13 cellular contexts compared by ENCODE assay signal in genomic region chr9:37425298-37425752, GRCh38. TPM values are rescaled to one million over a fixed set of nuclear protein-coding genes. Genes with fewer than 3 reads are reported as not detected.
DNase-seq lines count a peak whose midpoint lies in the region; ATAC-seq and TF ChIP-seq lines count a peak whose summit lies in the region.
"Had no signal": no experiment of that assay in that cellular context is flagged by ENCODE, and none has a peak within 500 bp of the region (broad histone marks: within the 10 kb centered on the region; RNA-seq: fewer than 3 reads in every experiment).

No MANE protein-coding gene starts in this region.

- H3K4me1 Mint-ChIP-seq in nephron, result peaks cover 18% of the 10 kb centered on the region

- DNase-seq in MG63 (peak; percentile 73), astrocyte of the cerebellum (ENCODE audit: low read depth) (peak; percentile 45), NCI-H1417 treated with DMSO at 0.1 percent for 48 hours (lab: John Stamatoyannopoulos, UW) (no peak), DMS 273 (lab: John Stamatoyannopoulos, UW; ENCODE audit: unreplicated experiment) (no peak), mucosa of descending colon (no peak), PC-3 (no peak)
- DNase-seq: activated gamma-delta T cell treated with Interleukin-2 at 50 U/mL for 16 hours; effector CD8-positive, alpha-beta T cell; heart left ventricle; kidney glomerular epithelial cell had no signal

- H3K9me2 ChIP-seq in PC-3 (replicated peaks; ENCODE audit: low read length), result no peaks in the 10 kb centered on the region

- POLR2A ChIA-PET in PC-3 (lab: Charles Lee; ENCODE audit: unreplicated experiment), result no interaction called here

- no peaks in the 10 kb centered on the region for H3K9me3 Mint-ChIP-seq in nephron

- H3F3A ChIP-seq in PC-3 (ENCODE audit: low read length, unreplicated experiment), result no peaks in the 10 kb centered on the region

- no peak overlapping the region for H3K4me3 ChIP-seq in BLaER1 treated with 17β-estradiol and CSF1 and Interleukin-3, amounts not matched to agents 10 nM and 100 nM
- H3K4me3 ChIP-seq in MG63, result no peak overlapping the region
- H3K4me3 ChIP-seq in astrocyte of the cerebellum (ENCODE audit: low read depth, low read length), result no peak overlapping the region
- no peak overlapping the region for H3K4me3 ChIP-seq in mucosa of descending colon
- no peak overlapping the region for H3K4me3 ChIP-seq in PC-3 (ENCODE audit: low read length)

- peaks cover 19 to 60% (median 23%) of the 10 kb centered on the region in 11 experiments; a peak in 19 of 22 replicates for H4K20me1 ChIP-seq in BLaER1 treated with 17β-estradiol and CSF1 and Interleukin-3, amounts not matched to agents 10 nM and 100 nM
- H4K20me1 ChIP-seq in PC-3 (ENCODE audit: low read length), result no peaks in the 10 kb centered on the region

- H3K36me3 ChIP-seq in BLaER1 treated with 17β-estradiol and CSF1 and Interleukin-3, amounts not matched to agents 10 nM and 100 nM, result peaks cover 51 to 68% (median 59%) of the 10 kb centered on the region in 11 experiments
- peaks cover 24% of the 10 kb centered on the region for H3K36me3 ChIP-seq in MG63
- H3K36me3 ChIP-seq in mucosa of descending colon (ENCODE audit: low read depth), result no peaks in the 10 kb centered on the region
- no peaks in the 10 kb centered on the region; the same call in 1 of the 2 replicates for H3K36me3 ChIP-seq in PC-3 (ENCODE audit: low read depth, low read length)
- H3K36me3 ChIP-seq: breast epithelium had no signal

- no peaks in the 10 kb centered on the region for H3K27me3 Mint-ChIP-seq in nephron (ENCODE audit: low read depth)

- H2AFZ ChIP-seq in PC-3 (ENCODE audit: low read length), result no peak overlapping the region

- peak overlapping the region in 2 of 3 experiments; percentile 17 to 40 for H3K4me3 Mint-ChIP-seq in nephron

- in situ Hi-C loops in astrocyte of the cerebellum (cut with HindIII; ENCODE audit: low sequenced_read_pairs), result no loop called here

- no peaks in the 10 kb centered on the region for H3K9me3 ChIP-seq in BLaER1 treated with 17β-estradiol and CSF1 and Interleukin-3, amounts not matched to agents 10 nM and 100 nM (replicated peaks in 1 of 11)
- no peaks in the 10 kb centered on the region for H3K9me3 ChIP-seq in MG63
- H3K9me3 ChIP-seq in mucosa of descending colon, result no peaks in the 10 kb centered on the region
- no peaks in the 10 kb centered on the region for H3K9me3 ChIP-seq in PC-3 (ENCODE audit: low read length)
- H3K9me3 ChIP-seq: breast epithelium, heart left ventricle had no signal

- ATAC-seq in mucosa of descending colon, result no peak
- ATAC-seq in PC-3, result no peak
- ATAC-seq: heart left ventricle had no signal

- H3K79me2 ChIP-seq in PC-3 (ENCODE audit: low read length), result peaks cover 30% of the 10 kb centered on the region

- BruUV-seq in PC-3 (replicated peaks; lab: Mats Ljungman, UMichigan), result no TSS peak

- H3K27me3 ChIP-seq in BLaER1 treated with 17β-estradiol and CSF1 and Interleukin-3, amounts not matched to agents 10 nM and 100 nM, result no peaks in the 10 kb centered on the region
- H3K27me3 ChIP-seq in MG63 (no peaks in the 10 kb centered on the region), PC-3 (ENCODE audit: low read length) (no peaks in the 10 kb centered on the region)
- H3K27me3 ChIP-seq: breast epithelium, heart left ventricle had no signal

- peak overlapping the region in 6 of 11 experiments; percentile 11 to 98 (median 94); a peak in 4 of 22 replicates for H3K4me2 ChIP-seq in BLaER1 treated with 17β-estradiol and CSF1 and Interleukin-3, amounts not matched to agents 10 nM and 100 nM
- H3K4me2 ChIP-seq in PC-3 (ENCODE audit: low read length), result no peak overlapping the region

- CTCF ChIA-PET in PC-3 (lab: Charles Lee), result no interaction called here

- H3K27ac Mint-ChIP-seq in nephron, result no peak overlapping the region

- intact Hi-C loops in mucosa of descending colon (cut with DNase I, micrococcal nuclease), result no loop called here
- intact Hi-C loops in PC-3 (cut with micrococcal nuclease), result no loop called here

- peaks cover 29 to 42% (median 36%) of the 10 kb centered on the region in 10 experiments for H3K4me1 ChIP-seq in BLaER1 treated with 17β-estradiol and CSF1 and Interleukin-3, amounts not matched to agents 10 nM and 100 nM
- H3K4me1 ChIP-seq in mucosa of descending colon (ENCODE audit: low read depth) (peaks cover 16% of the 10 kb centered on the region), PC-3 (ENCODE audit: insufficient read depth, low read length) (peaks cover 16% of the 10 kb centered on the region)

- H3K36me3 Mint-ChIP-seq in nephron (ENCODE audit: low read depth), result peaks cover 30% of the 10 kb centered on the region

- peak overlapping the region in 7 of 11 experiments; percentile 14 to 92 (median 91); a peak in 6 of 22 replicates for H3K9ac ChIP-seq in BLaER1 treated with 17β-estradiol and CSF1 and Interleukin-3, amounts not matched to agents 10 nM and 100 nM
- H3K9ac ChIP-seq in PC-3 (ENCODE audit: low read length), result no peak overlapping the region

- TF ChIP-seq CTCF in astrocyte of the cerebellum (IDR thresholded peaks at IDR 0.05; ENCODE audit: low read depth, low read length, missing control alignments) (no peak), nephron (IDR thresholded peaks at IDR 0.05; ENCODE audit: unreplicated experiment in 3 of 3) (no peak), mucosa of descending colon (IDR thresholded peaks at IDR 0.05) (no peak), PC-3 (conservative IDR thresholded peaks at IDR 0.05; ENCODE audit: low read depth, low read length) (no peak)

- H3K27ac ChIP-seq in BLaER1 treated with 17β-estradiol and CSF1 and Interleukin-3, amounts not matched to agents 10 nM and 100 nM, result peak overlapping the region in 1 of 11 experiments; percentile 31; a peak in 1 of 22 replicates
- H3K27ac ChIP-seq in PC-3 (ENCODE audit: low read length), result no peak overlapping the region
- H3K27ac ChIP-seq: heart left ventricle had no signal

RNA-seq across cellular contexts. Expression of gene GRHPR, which starts 2.8 kb away (rescaled TPM):
- 97.5 and 111 TPM in 2 replicates for total RNA-seq in MG63 (2014; rRNA removed; shearing (Covaris generic); ENCODE audit: low replicate concordance)
- total RNA-seq in mucosa of descending colon (10 to 100 TPM; 63.0 to 81.3 (median 79.5) TPM), PC-3 (2014; rRNA removed) (75.3 and 84.1 TPM in 2 replicates)

RNA-seq across cellular contexts. Expression of gene ZBTB5, which starts 39.9 kb away (rescaled TPM):
- 4.4 and 9.1 TPM in 2 replicates for total RNA-seq in MG63 (2014; rRNA removed; shearing (Covaris generic); ENCODE audit: low replicate concordance)
- 10 to 100 TPM in 1 of 3 donors, 1 to 10 TPM in 2; 7.8 to 11.9 (median 9.5) TPM for total RNA-seq in mucosa of descending colon
- 5.8 and 6.4 TPM in 2 replicates for total RNA-seq in PC-3 (2014; rRNA removed)

Comparison
In these comparisons a context has a peak if more than half of its experiments do, and no peak if none do; other contexts are left out.
1. DNase-seq: peak in MG63 (single experiment) and astrocyte of the cerebellum (single experiment); none in NCI-H1417 treated with DMSO at 0.1 percent for 48 hours (single experiment), DMS 273 (single experiment), mucosa of descending colon (0 of 3) and PC-3 (single experiment).